In genomic region chr1:12600880-12601633, GRCh38 we compare ENCODE assay signal across 8 cellular contexts. TPM values are rescaled to one million over a fixed set of nuclear protein-coding genes. Genes with fewer than 3 reads are reported as not detected.
DNase-seq lines count a peak whose midpoint lies in the region; ATAC-seq and TF ChIP-seq lines count a peak whose summit lies in the region.

No MANE protein-coding gene starts in this region.

- peak; percentile 70 for TF ChIP-seq CTCF in HFFc6 (IDR thresholded peaks at IDR 0.05)
- TF ChIP-seq CTCF in epithelial cell of proximal tubule (conservative IDR thresholded peaks at IDR 0.05; ENCODE audit: low read depth, low read length), result peak; percentile 65
- TF ChIP-seq CTCF in psoas muscle (IDR thresholded peaks at IDR 0.05), result peak; percentile 44

- H3K36me3 Mint-ChIP-seq in HFFc6 (ENCODE audit: low read depth), result no peaks in the 10 kb centered on the region
- peaks cover 5% of the 10 kb centered on the region for H3K36me3 Mint-ChIP-seq in activated CD4-positive, alpha-beta memory T cell treated with anti-CD3 and anti-CD28 coated beads for 36 hours

- peak overlapping the region; percentile 13; the same call in 1 of the 2 replicates for H3K4me2 ChIP-seq in BLaER1

- H3K27ac ChIP-seq in BLaER1, result no peak overlapping the region
- H3K27ac ChIP-seq in psoas muscle, result peak overlapping the region; percentile 32

- H3K4me3 Mint-ChIP-seq in HFFc6, result no peak overlapping the region
- H3K4me3 Mint-ChIP-seq in activated CD4-positive, alpha-beta memory T cell treated with anti-CD3 and anti-CD28 coated beads for 36 hours, result no peak overlapping the region

- 61 to 72% (median 63%) methylated on average over 9 of the region's 9 CpGs for WGBS in psoas muscle, 3 donors

- POLR2A ChIA-PET in activated CD4-positive, alpha-beta memory T cell treated with anti-CD3 and anti-CD28 coated beads for 36 hours (lab: Charles Lee), result interaction anchor here (1.0 to 1.5 kb wide), 2 partner anchors 15 to 17 kb away, joined by 4 to 6 read pairs; partner anchors contain the start of gene DHRS3

- peaks cover 64% of the 10 kb centered on the region for H3K4me1 Mint-ChIP-seq in HFFc6 (ENCODE audit: low read depth)
- H3K4me1 Mint-ChIP-seq in activated CD4-positive, alpha-beta memory T cell treated with anti-CD3 and anti-CD28 coated beads for 36 hours (ENCODE audit: low read depth), result peaks cover 59% of the 10 kb centered on the region

- H3K27me3 ChIP-seq in BLaER1 (no peaks in the 10 kb centered on the region; the same call in 1 of the 2 replicates), psoas muscle (ENCODE audit: insufficient read depth in 3 of 3, low read length in 2 of 3) (no peaks in the 10 kb centered on the region)

- H4K20me1 ChIP-seq in BLaER1, result no peaks in the 10 kb centered on the region

- intact Hi-C loops in activated CD4-positive, alpha-beta memory T cell treated with anti-CD3 and anti-CD28 coated beads for 36 hours (cut with micrococcal nuclease), result loop anchor here (5.0 kb wide), 1 partner anchor 89 kb away; no protein-coding TSS in a partner anchor
- intact Hi-C loops in psoas muscle (cut with DNase I), result no loop called here

- peak; percentile 34 to 69 (median 58) for ATAC-seq in psoas muscle
- no peak for ATAC-seq in esophagus mucosa
- ATAC-seq in HG02623 (IDR thresholded peaks at IDR 0.05; ENCODE audit: unreplicated experiment), result no peak

- H3K4me1 ChIP-seq in BLaER1, result peaks cover 68% of the 10 kb centered on the region
- peaks cover 83% of the 10 kb centered on the region for H3K4me1 ChIP-seq in psoas muscle

- no peaks in the 10 kb centered on the region for H3K9me3 Mint-ChIP-seq in HFFc6
- no peaks in the 10 kb centered on the region for H3K9me3 Mint-ChIP-seq in activated CD4-positive, alpha-beta memory T cell treated with anti-CD3 and anti-CD28 coated beads for 36 hours

- no peak for DNase-seq in HFFc6
- DNase-seq in activated CD4-positive, alpha-beta memory T cell treated with anti-CD3 and anti-CD28 coated beads for 36 hours, result peak; percentile 68
- DNase-seq in epithelial cell of proximal tubule (ENCODE audit: low read depth), result no peak
- peak in 1 of 2 donors; percentile 72 for DNase-seq in psoas muscle
- DNase-seq in RKO (ENCODE audit: low spot score), result no peak

- H3K9ac ChIP-seq in BLaER1, result no peak overlapping the region

- peaks cover 19% of the 10 kb centered on the region for H3K27me3 Mint-ChIP-seq in HFFc6 (ENCODE audit: insufficient read depth)
- no peaks in the 10 kb centered on the region for H3K27me3 Mint-ChIP-seq in activated CD4-positive, alpha-beta memory T cell treated with anti-CD3 and anti-CD28 coated beads for 36 hours

- H3K4me3 ChIP-seq in BLaER1, result no peak overlapping the region
- no peak overlapping the region for H3K4me3 ChIP-seq in epithelial cell of proximal tubule (ENCODE audit: low read depth, low read length)
- H3K4me3 ChIP-seq in psoas muscle, result no peak overlapping the region

- H3K36me3 ChIP-seq in BLaER1 (no peaks in the 10 kb centered on the region), psoas muscle (ENCODE audit: insufficient read depth in 1 of 2, low read depth in 1 of 2) (no peaks in the 10 kb centered on the region)

- H3K9me3 ChIP-seq in BLaER1 (no peaks in the 10 kb centered on the region), psoas muscle (no peaks in the 10 kb centered on the region)

- CTCF ChIA-PET in activated CD4-positive, alpha-beta memory T cell treated with anti-CD3 and anti-CD28 coated beads for 36 hours (lab: Charles Lee), result interaction anchor here (0.7 to 3.0 kb wide), 14 partner anchors 10 to 477 kb away, joined by 3 to 38 read pairs (median 3); partner anchors contain the start of gene DHRS3

- H3K27ac Mint-ChIP-seq in HFFc6, result peak overlapping the region; percentile 62; the same call in 1 of the 2 replicates
- no peak overlapping the region for H3K27ac Mint-ChIP-seq in activated CD4-positive, alpha-beta memory T cell treated with anti-CD3 and anti-CD28 coated beads for 36 hours

RNA-seq across cellular contexts. Expression of gene DHRS3, which starts 17.0 kb away (rescaled TPM):
- total RNA-seq in HFFc6 (2021; fragmentation: NEBNext Ultra II Directional; extraction: Animal tissue kit (Norgen Biotek cat#: 25700)), result 10 to 100 TPM in 4 of 6 experiments, 1 to 10 TPM in 2; 6.0 to 29.1 (median 27.1) TPM
- total RNA-seq in activated CD4-positive, alpha-beta memory T cell treated with anti-CD3 and anti-CD28 coated beads for 36 hours, result 10 to 100 TPM; 57.6 to 58.8 TPM
- 52.7 and 60.5 TPM in 2 replicates for total RNA-seq in epithelial cell of proximal tubule
- total RNA-seq in psoas muscle, result 10 to 100 TPM; 21.7 to 78.7 (median 54.9) TPM
- 10 to 100 TPM; 27.2 to 65.1 (median 28.3) TPM for polyA plus RNA-seq in psoas muscle
- 116 TPM for total RNA-seq in esophagus mucosa

RNA-seq across cellular contexts. Expression of gene AADACL4, which starts 42.8 kb away (rescaled TPM):
- not detected for total RNA-seq in HFFc6 (2021; fragmentation: NEBNext Ultra II Directional; extraction: Animal tissue kit (Norgen Biotek cat#: 25700))
- total RNA-seq in activated CD4-positive, alpha-beta memory T cell treated with anti-CD3 and anti-CD28 coated beads for 36 hours, result not detected
- not detected in 2 replicates for total RNA-seq in epithelial cell of proximal tubule
- total RNA-seq in psoas muscle, result not detected
- polyA plus RNA-seq in psoas muscle, result not detected
- total RNA-seq in esophagus mucosa, result not detected

Comparison
In these comparisons a context has a peak if more than half of its experiments do, and no peak if none do; other contexts are left out.
1. ATAC-seq: peak in psoas muscle (4 of 4); none in esophagus mucosa (single experiment) and HG02623 (single experiment).
2. Peak in every context shown above with its lines, with median percentiles within 50 percentile points of each other: CTCF ChIP-seq.